ENCODE assay signal across 1 cellular context in genomic region chr1:168618887-168619286, GRCh38.
TF ChIP-seq lines count a peak whose summit lies in the region.

No MANE protein-coding gene starts in this region.

TF ChIP-seq in HepG2, 621 proteins besides CTCF, POLR2A, EP300 and RAD21 (continued from another document):
- no peak for TF ChIP-seq ZNF512B (CRISPR knock-in tag; IDR thresholded peaks at IDR 0.05; ENCODE audit: borderline replicate concordance)
TF ChIP-seq in HepG2: peak in this region for 2.
